Comparison of ENCODE assay signal across 9 cellular contexts in the genomic region with DNA sequence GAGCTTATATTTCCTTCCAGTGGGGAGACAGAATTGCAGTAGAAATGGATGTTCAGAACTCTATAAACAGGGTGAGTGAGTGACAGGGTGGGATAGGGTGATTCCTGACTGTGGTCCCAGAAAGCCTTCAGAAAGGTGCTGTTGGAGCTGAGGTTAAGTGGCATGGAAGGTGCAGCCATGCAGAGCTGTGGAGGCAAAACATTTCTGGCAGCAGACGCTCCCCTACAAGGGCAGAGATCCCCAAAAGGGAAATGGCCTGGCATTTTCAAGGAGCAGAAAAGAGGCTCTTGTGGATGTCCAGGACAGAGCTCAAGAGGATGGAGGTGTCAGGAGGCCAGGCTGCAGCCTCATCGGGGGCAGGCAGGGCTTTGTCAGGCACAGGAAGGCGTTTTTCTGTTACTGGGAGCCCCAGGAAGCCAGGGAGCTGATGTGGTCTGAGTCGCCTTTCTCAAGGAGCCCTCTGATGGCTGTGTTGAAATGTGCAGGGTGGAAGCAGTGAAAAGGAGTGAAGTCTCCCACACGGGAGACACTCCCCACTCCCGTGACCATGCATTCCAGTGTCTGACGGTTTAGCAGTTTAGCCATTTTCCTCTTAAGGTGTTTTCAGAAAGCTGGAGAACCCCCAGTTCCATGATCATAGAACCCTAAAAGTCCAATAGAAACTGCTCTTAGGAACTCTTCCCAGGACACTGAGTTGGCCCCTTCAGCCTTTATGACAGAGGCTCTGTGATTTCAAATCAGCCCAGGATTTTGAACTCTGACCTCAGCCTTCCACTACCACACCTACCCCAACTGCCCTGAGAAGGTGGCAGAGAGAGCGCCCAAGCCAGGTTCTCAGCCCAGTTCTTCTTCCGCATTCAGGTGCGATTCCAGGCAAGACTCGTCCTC.
DNase-seq lines count a peak whose midpoint lies in the region; ATAC-seq and TF ChIP-seq lines count a peak whose summit lies in the region.
"Had no signal": no experiment of that assay in that cellular context is flagged by ENCODE, and none has a peak within 500 bp of the region (broad histone marks: within the 10 kb centered on the region; RNA-seq: fewer than 3 reads in every experiment).

No MANE protein-coding gene starts in this region.

- no peaks in the 10 kb centered on the region for H3K27me3 ChIP-seq in testis
- peaks cover 2% of the 10 kb centered on the region for H3K27me3 ChIP-seq in suprapubic skin

- no peak overlapping the region for H3K27ac ChIP-seq in testis
- H3K27ac ChIP-seq in suprapubic skin, result no peak overlapping the region

- intact Hi-C loops in left cardiac atrium (cut with DNase I), result no loop called here
- intact Hi-C loops in testis (cut with DNase I; ENCODE audit: low total_unique reads), result no loop called here

- H3K36me3 ChIP-seq in testis (ENCODE audit: low read depth, missing control alignments) (no peaks in the 10 kb centered on the region), suprapubic skin (no peaks in the 10 kb centered on the region)
- H3K36me3 ChIP-seq: thoracic aorta had no signal

- TF ChIP-seq CTCF in testis (IDR thresholded peaks at IDR 0.05) (no peak), suprapubic skin (IDR thresholded peaks at IDR 0.05) (no peak)

- H3K4me3 ChIP-seq in testis (no peak overlapping the region), suprapubic skin (no peak overlapping the region)

- ATAC-seq in SK-N-SH treated with all-trans-retinoic acid at 6 μM for 48 hours (peak; percentile 81), left cardiac atrium (peak; percentile 50 to 64)

- H3K9me3 ChIP-seq in testis, result no peaks in the 10 kb centered on the region
- no peaks in the 10 kb centered on the region for H3K9me3 ChIP-seq in suprapubic skin
- H3K9me3 ChIP-seq: thoracic aorta had no signal

- peak; percentile 10 for DNase-seq in NOMO-1 treated with DMSO at 0.1 percent for 48 hours (lab: John Stamatoyannopoulos, UW; ENCODE audit: unreplicated experiment)
- DNase-seq in NOMO-1 treated with dmso at 0.1 percent for 144 hours (lab: John Stamatoyannopoulos, UW; ENCODE audit: unreplicated experiment), result no peak
- DNase-seq in left cardiac atrium, result no peak
- DNase-seq in testis, result peak; percentile 32
- DNase-seq in stimulated activated CD4-positive, alpha-beta T cell treated with anti-CD3 and anti-CD28 coated beads, Interleukin-2, amount 100 ng/mL, for 24 hours, result no peak
- DNase-seq in activated CD4-positive, alpha-beta T cell treated with anti-CD3 and anti-CD28 coated beads, Interleukin-2, amount 50 U/mL, for 4 hours, result no peak
- DNase-seq in suprapubic skin (ENCODE audit: low spot score in 2 of 2), result no peak

- TF ChIP-seq EP300 in suprapubic skin (IDR thresholded peaks at IDR 0.05), result no peak

- no peak for TF ChIP-seq POLR2A in testis (IDR thresholded peaks at IDR 0.05)
- no peak for TF ChIP-seq POLR2A in suprapubic skin (IDR thresholded peaks at IDR 0.05)

- 64 to 68% methylated on average over 11 of the region's 11 CpGs for WGBS in testis, 2 donors
- WGBS in suprapubic skin, result 68% methylated on average over 10 of the region's 11 CpGs

- H3K4me1 ChIP-seq in testis, result peaks cover 21% of the 10 kb centered on the region
- H3K4me1 ChIP-seq in suprapubic skin, result peaks cover 21% of the 10 kb centered on the region

TF ChIP-seq in SK-N-SH treated with all-trans-retinoic acid at 6 μM for 48 hours, 23 proteins besides CTCF, POLR2A, EP300 and RAD21:
- no peak for TF ChIP-seq BACH2 (CRISPR knock-in tag; IDR thresholded peaks at IDR 0.05; ENCODE audit: borderline replicate concordance)
- TF ChIP-seq, protein P1, sequence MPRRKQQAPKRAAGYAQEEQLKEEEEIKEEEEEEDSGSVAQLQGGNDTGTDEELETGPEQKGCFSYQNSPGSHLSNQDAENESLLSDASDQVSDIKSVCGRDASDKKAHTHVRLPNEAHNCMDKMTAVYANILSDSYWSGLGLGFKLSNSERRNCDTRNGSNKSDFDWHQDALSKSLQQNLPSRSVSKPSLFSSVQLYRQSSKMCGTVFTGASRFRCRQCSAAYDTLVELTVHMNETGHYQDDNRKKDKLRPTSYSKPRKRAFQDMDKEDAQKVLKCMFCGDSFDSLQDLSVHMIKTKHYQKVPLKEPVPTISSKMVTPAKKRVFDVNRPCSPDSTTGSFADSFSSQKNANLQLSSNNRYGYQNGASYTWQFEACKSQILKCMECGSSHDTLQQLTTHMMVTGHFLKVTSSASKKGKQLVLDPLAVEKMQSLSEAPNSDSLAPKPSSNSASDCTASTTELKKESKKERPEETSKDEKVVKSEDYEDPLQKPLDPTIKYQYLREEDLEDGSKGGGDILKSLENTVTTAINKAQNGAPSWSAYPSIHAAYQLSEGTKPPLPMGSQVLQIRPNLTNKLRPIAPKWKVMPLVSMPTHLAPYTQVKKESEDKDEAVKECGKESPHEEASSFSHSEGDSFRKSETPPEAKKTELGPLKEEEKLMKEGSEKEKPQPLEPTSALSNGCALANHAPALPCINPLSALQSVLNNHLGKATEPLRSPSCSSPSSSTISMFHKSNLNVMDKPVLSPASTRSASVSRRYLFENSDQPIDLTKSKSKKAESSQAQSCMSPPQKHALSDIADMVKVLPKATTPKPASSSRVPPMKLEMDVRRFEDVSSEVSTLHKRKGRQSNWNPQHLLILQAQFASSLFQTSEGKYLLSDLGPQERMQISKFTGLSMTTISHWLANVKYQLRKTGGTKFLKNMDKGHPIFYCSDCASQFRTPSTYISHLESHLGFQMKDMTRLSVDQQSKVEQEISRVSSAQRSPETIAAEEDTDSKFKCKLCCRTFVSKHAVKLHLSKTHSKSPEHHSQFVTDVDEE (CRISPR knock-in tag; IDR thresholded peaks at IDR 0.05), result no peak
- no peak for TF ChIP-seq TOX (CRISPR knock-in tag; IDR thresholded peaks at IDR 0.05; ENCODE audit: borderline replicate concordance)
- no peak for TF ChIP-seq ZC3H10 (CRISPR knock-in tag; IDR thresholded peaks at IDR 0.05)
- no peak for TF ChIP-seq ZFP30 (CRISPR knock-in tag; IDR thresholded peaks at IDR 0.05)
- TF ChIP-seq, protein P2, sequence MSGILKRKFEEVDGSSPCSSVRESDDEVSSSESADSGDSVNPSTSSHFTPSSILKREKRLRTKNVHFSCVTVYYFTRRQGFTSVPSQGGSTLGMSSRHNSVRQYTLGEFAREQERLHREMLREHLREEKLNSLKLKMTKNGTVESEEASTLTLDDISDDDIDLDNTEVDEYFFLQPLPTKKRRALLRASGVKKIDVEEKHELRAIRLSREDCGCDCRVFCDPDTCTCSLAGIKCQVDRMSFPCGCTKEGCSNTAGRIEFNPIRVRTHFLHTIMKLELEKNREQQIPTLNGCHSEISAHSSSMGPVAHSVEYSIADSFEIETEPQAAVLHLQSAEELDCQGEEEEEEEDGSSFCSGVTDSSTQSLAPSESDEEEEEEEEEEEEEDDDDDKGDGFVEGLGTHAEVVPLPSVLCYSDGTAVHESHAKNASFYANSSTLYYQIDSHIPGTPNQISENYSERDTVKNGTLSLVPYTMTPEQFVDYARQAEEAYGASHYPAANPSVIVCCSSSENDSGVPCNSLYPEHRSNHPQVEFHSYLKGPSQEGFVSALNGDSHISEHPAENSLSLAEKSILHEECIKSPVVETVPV (CRISPR knock-in tag; IDR thresholded peaks at IDR 0.05), result no peak
- no peak for TF ChIP-seq GLIS3 (CRISPR knock-in tag; IDR thresholded peaks at IDR 0.05)
- TF ChIP-seq RARB (CRISPR knock-in tag; IDR thresholded peaks at IDR 0.05), result no peak
- no peak for TF ChIP-seq ZNF565 (CRISPR knock-in tag; conservative IDR thresholded peaks at IDR 0.05; ENCODE audit: low read depth)
- TF ChIP-seq ZNF8 (CRISPR knock-in tag; IDR thresholded peaks at IDR 0.05), result no peak
- TF ChIP-seq ESRRG (CRISPR knock-in tag; IDR thresholded peaks at IDR 0.05), result no peak
- TF ChIP-seq CREB5 (CRISPR knock-in tag; IDR thresholded peaks at IDR 0.05; ENCODE audit: low read depth), result no peak

Comparison
In these comparisons a context has a peak if more than half of its experiments do, and no peak if none do; other contexts are left out.
1. DNase-seq: peak in NOMO-1 treated with DMSO at 0.1 percent for 48 hours (single experiment) and testis (single experiment); none in NOMO-1 treated with dmso at 0.1 percent for 144 hours (single experiment), left cardiac atrium (single experiment), stimulated activated CD4-positive, alpha-beta T cell treated with anti-CD3 and anti-CD28 coated beads, Interleukin-2, amount 100 ng/mL, for 24 hours (0 of 2), activated CD4-positive, alpha-beta T cell treated with anti-CD3 and anti-CD28 coated beads, Interleukin-2, amount 50 U/mL, for 4 hours (0 of 2) and suprapubic skin (0 of 2).